In genomic region chr17:79340771-79341528, GRCh38 we compare ENCODE assay signal across 11 cellular contexts.
A peak's percentile ranks its signal among the peaks of the same experiment; 100 is the strongest.
DNase-seq lines count a peak whose midpoint lies in the region; ATAC-seq and TF ChIP-seq lines count a peak whose summit lies in the region.
"Had no signal": no experiment of that assay in that cellular context is flagged by ENCODE, and none has a peak within 500 bp of the region (broad histone marks: within the 10 kb centered on the region; RNA-seq: fewer than 3 reads in every experiment).

No MANE protein-coding gene starts in this region.

- peaks cover 8% of the 10 kb centered on the region for H3K27me3 Mint-ChIP-seq in activated naive CD4-positive, alpha-beta T cell treated with anti-CD3 and anti-CD28 coated beads, Interleukin-2, amount 10 ng/mL, durations not matched to agents 7 days and 5 days

- no peaks in the 10 kb centered on the region for H3K9me3 Mint-ChIP-seq in activated naive CD4-positive, alpha-beta T cell treated with anti-CD3 and anti-CD28 coated beads, Interleukin-2, amount 10 ng/mL, durations not matched to agents 7 days and 5 days

- no peak overlapping the region for H3K27ac Mint-ChIP-seq in activated naive CD4-positive, alpha-beta T cell treated with anti-CD3 and anti-CD28 coated beads, Interleukin-2, amount 10 ng/mL, durations not matched to agents 7 days and 5 days

- ATAC-seq in GM19397 (IDR thresholded peaks at IDR 0.05; ENCODE audit: unreplicated experiment) (peak; percentile 62), HG03025 (IDR thresholded peaks at IDR 0.05; ENCODE audit: low FRiP score, unreplicated experiment) (peak; percentile 72)

- peak overlapping the region; percentile 74 for H3K4me2 ChIP-seq in DOHH2 (ENCODE audit: low read length)

- peak overlapping the region; percentile 94 for H3K27ac ChIP-seq in DOHH2 (ENCODE audit: low read depth, low read length)
- H3K27ac ChIP-seq: GM23248 had no signal

- peaks cover 5% of the 10 kb centered on the region; the same call in 1 of the 2 replicates for H3K36me3 ChIP-seq in DOHH2 (ENCODE audit: control insufficient read depth, low read length)

- peaks cover 50% of the 10 kb centered on the region for H3K4me1 ChIP-seq in DOHH2 (ENCODE audit: control insufficient read depth, low read length)

- CTCF ChIA-PET in activated naive CD4-positive, alpha-beta T cell treated with anti-CD3 and anti-CD28 coated beads, Interleukin-2, amount 10 ng/mL, durations not matched to agents 7 days and 5 days (lab: Charles Lee), result interaction anchor here (1.2 kb wide), 1 partner anchor 51 kb away, joined by 3 read pairs; no protein-coding TSS in a partner anchor

- H3F3A ChIP-seq in DOHH2 (ENCODE audit: control insufficient read depth, insufficient read depth), result peaks cover 10% of the 10 kb centered on the region

- no peaks in the 10 kb centered on the region for H3K79me2 ChIP-seq in DOHH2 (ENCODE audit: control insufficient read depth, low read length)

- no peaks in the 10 kb centered on the region for H3K9me2 ChIP-seq in DOHH2 (replicated peaks; ENCODE audit: control insufficient read depth, low read length)

- DNase-seq in RPMI8226 (peak; percentile 91), NCI-H2196 treated with DMSO at 0.1 percent for 48 hours (lab: John Stamatoyannopoulos, UW; ENCODE audit: unreplicated experiment) (no peak), NCI-H1694 (lab: John Stamatoyannopoulos, UW) (no peak), NCI-H1105 (lab: John Stamatoyannopoulos, UW) (no peak)
- no peak for DNase-seq in activated naive CD4-positive, alpha-beta T cell treated with anti-CD3 and anti-CD28 coated beads, Interleukin-2, amount 10 ng/mL, durations not matched to agents 7 days and 5 days
- DNase-seq: activated CD4-positive, alpha-beta T cell treated with anti-CD3 and anti-CD28 coated beads, Interleukin-2, amount 50 U/mL, for 4 hours; GM23248; occipital lobe had no signal

- H3K27me3 ChIP-seq in DOHH2 (ENCODE audit: control insufficient read depth, low read length), result peaks cover 5% of the 10 kb centered on the region; the same call in 1 of the 2 replicates

- H3K4me3 Mint-ChIP-seq in activated naive CD4-positive, alpha-beta T cell treated with anti-CD3 and anti-CD28 coated beads, Interleukin-2, amount 10 ng/mL, durations not matched to agents 7 days and 5 days, result no peak overlapping the region

- H4K20me1 ChIP-seq in DOHH2 (ENCODE audit: control insufficient read depth, insufficient read depth, low read depth, low read length), result no peaks in the 10 kb centered on the region

- H3K9me3 ChIP-seq in DOHH2 (ENCODE audit: control insufficient read depth, insufficient read depth, low read length), result no peaks in the 10 kb centered on the region

- no peak for TF ChIP-seq CTCF in DOHH2 (IDR thresholded peaks at IDR 0.05; ENCODE audit: low read depth, low read length, poor library complexity, severe bottlenecking)

- H3K36me3 Mint-ChIP-seq in activated naive CD4-positive, alpha-beta T cell treated with anti-CD3 and anti-CD28 coated beads, Interleukin-2, amount 10 ng/mL, durations not matched to agents 7 days and 5 days, result no peaks in the 10 kb centered on the region

- H3K4me3 ChIP-seq in DOHH2 (ENCODE audit: low read length), result peak overlapping the region; percentile 61
- H3K4me3 ChIP-seq: GM23248 had no signal

- H3K4me1 Mint-ChIP-seq in activated naive CD4-positive, alpha-beta T cell treated with anti-CD3 and anti-CD28 coated beads, Interleukin-2, amount 10 ng/mL, durations not matched to agents 7 days and 5 days, result no peaks in the 10 kb centered on the region
